In the genomic region with DNA sequence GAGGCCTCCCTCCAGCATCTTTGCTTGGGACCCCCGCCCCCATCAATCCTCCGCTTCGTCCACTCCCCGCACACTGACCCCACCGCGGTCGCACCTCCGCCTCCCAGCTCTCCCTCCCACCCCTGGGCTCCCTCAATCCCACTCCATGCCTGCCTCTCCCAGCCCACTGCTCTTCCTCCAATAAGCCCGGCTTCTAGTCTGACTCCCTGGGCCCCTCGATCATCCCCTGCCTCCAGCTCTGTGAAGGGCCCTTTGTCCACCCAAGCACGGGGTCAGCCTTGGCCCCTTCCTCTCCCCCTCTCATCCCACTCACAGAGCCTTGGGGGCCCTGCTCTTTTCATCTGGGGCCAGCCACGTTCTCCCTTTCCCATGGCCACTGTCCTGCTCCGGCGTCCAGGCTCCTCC, we compare ENCODE assay signal across 9 cellular contexts. TPM values are rescaled to one million over a fixed set of nuclear protein-coding genes. Genes with fewer than 3 reads are reported as not detected.
A peak's percentile ranks its signal among the peaks of the same experiment; 100 is the strongest.
DNase-seq lines count a peak whose midpoint lies in the region; ATAC-seq and TF ChIP-seq lines count a peak whose summit lies in the region.
"Had no signal": no experiment of that assay in that cellular context is flagged by ENCODE, and none has a peak within 500 bp of the region (broad histone marks: within the 10 kb centered on the region; RNA-seq: fewer than 3 reads in every experiment).

No MANE protein-coding gene starts in this region.

- in situ Hi-C loops in ACHN (cut with HindIII; ENCODE audit: low pct_ligation_motif_present, low pct_unique_long_range_greater_than_20kb, low sequenced_read_pairs), result no loop called here

- POLR2A ChIA-PET in CD4-positive, alpha-beta T cell (lab: Charles Lee), result interaction anchor here (2.2 kb wide), 1 partner anchor 57 kb away, joined by 8 read pairs; a partner anchor contains a TSS

- H2AFZ ChIP-seq in parathyroid adenoma, result peak overlapping the region; percentile 74

- no peak for TF ChIP-seq POLR2A in Peyer's patch (IDR thresholded peaks at IDR 0.05)
- TF ChIP-seq POLR2A in esophagus squamous epithelium (IDR thresholded peaks at IDR 0.05), result no peak

- no peak overlapping the region for H3K27ac Mint-ChIP-seq in CD4-positive, alpha-beta T cell

- H3K4me2 ChIP-seq in parathyroid adenoma (ENCODE audit: low read length), result peak overlapping the region; percentile 98

- WGBS in esophagus squamous epithelium, 2 donors, result 67 to 69% methylated on average over 12 to 14 of the region's 14 CpGs

- H3K27me3 Mint-ChIP-seq in CD4-positive, alpha-beta T cell, result peaks cover 26% of the 10 kb centered on the region

- H3K4me1 ChIP-seq in Peyer's patch, result peaks cover 9 to 42% (median 27%) of the 10 kb centered on the region in 4 donors
- peaks cover 28 to 54% (median 38%) of the 10 kb centered on the region in 3 donors for H3K4me1 ChIP-seq in esophagus squamous epithelium
- no peaks in the 10 kb centered on the region for H3K4me1 ChIP-seq in parathyroid adenoma

- CTCF ChIA-PET in CD4-positive, alpha-beta T cell (lab: Charles Lee), result no interaction called here

- peaks cover 44% of the 10 kb centered on the region for H3K27me3 ChIP-seq in CD4-positive, alpha-beta T cell (ENCODE audit: control insufficient read depth, insufficient read depth, low read length)
- H3K27me3 ChIP-seq in Peyer's patch (peaks cover 0 to 16% of the 10 kb centered on the region in 2 donors), esophagus squamous epithelium (peaks cover 0 to 49% (median 0%) of the 10 kb centered on the region in 4 donors), parathyroid adenoma (ENCODE audit: control insufficient read depth, insufficient read depth, low read length) (no peaks in the 10 kb centered on the region)

- no peaks in the 10 kb centered on the region for H3K9me3 Mint-ChIP-seq in CD4-positive, alpha-beta T cell

- H3K36me3 ChIP-seq in Peyer's patch (no peaks in the 10 kb centered on the region), esophagus squamous epithelium (no peaks in the 10 kb centered on the region), parathyroid adenoma (ENCODE audit: control insufficient read depth, insufficient read depth, low read length) (no peaks in the 10 kb centered on the region)

- H3K4me1 Mint-ChIP-seq in CD4-positive, alpha-beta T cell (ENCODE audit: low read depth), result peaks cover 8% of the 10 kb centered on the region

- no peaks in the 10 kb centered on the region for H3K79me2 ChIP-seq in parathyroid adenoma

- ATAC-seq in CD4-positive, alpha-beta T cell (ENCODE audit: poor library complexity), result no peak

- H3K36me3 Mint-ChIP-seq in CD4-positive, alpha-beta T cell (ENCODE audit: low read depth), result no peaks in the 10 kb centered on the region

- peak overlapping the region; percentile 45 to 67 (median 64) for H3K4me3 ChIP-seq in Peyer's patch
- peak overlapping the region; percentile 28 to 82 (median 66) for H3K4me3 ChIP-seq in esophagus squamous epithelium
- peak overlapping the region; percentile 81 for H3K4me3 ChIP-seq in parathyroid adenoma (ENCODE audit: low read depth, low read length)

- H3K27ac ChIP-seq in CD4-positive, alpha-beta T cell (ENCODE audit: low read depth, low read length), result no peak overlapping the region
- H3K27ac ChIP-seq in Peyer's patch (peak overlapping the region; percentile 68 to 94 (median 78)), esophagus squamous epithelium (peak overlapping the region; percentile 79 to 97 (median 90)), parathyroid adenoma (peak overlapping the region; percentile 95)

- peak overlapping the region; percentile 78 for H3K4me3 Mint-ChIP-seq in CD4-positive, alpha-beta T cell

- no peaks in the 10 kb centered on the region for H3K9me3 ChIP-seq in CD4-positive, alpha-beta T cell (ENCODE audit: control insufficient read depth, low read length)
- H3K9me3 ChIP-seq in Peyer's patch (no peaks in the 10 kb centered on the region), esophagus squamous epithelium (no peaks in the 10 kb centered on the region), parathyroid adenoma (ENCODE audit: control insufficient read depth, low read length) (no peaks in the 10 kb centered on the region)

- H3K9ac ChIP-seq in parathyroid adenoma, result peak overlapping the region; percentile 35

- intact Hi-C loops in CD4-positive, alpha-beta T cell (cut with DNase I, micrococcal nuclease), result loop anchor here (10.0 kb wide), 2 partner anchors 50 to 80 kb away; no protein-coding TSS in a partner anchor
- intact Hi-C loops in esophagus squamous epithelium (cut with DNase I), result loop anchor here (10.0 kb wide), 1 partner anchor 60 kb away; a partner anchor contains a TSS

- DNase-seq in CD4-positive, alpha-beta T cell, result no peak
- DNase-seq in Peyer's patch (no peak), esophagus squamous epithelium (lab: John Stamatoyannopoulos, UW) (no peak), NCI-H345 treated with DMSO at 0.1 percent for 48 hours (lab: John Stamatoyannopoulos, UW; ENCODE audit: unreplicated experiment) (no peak), NCI-H1105 treated with DMSO at 0.1 percent for 48 hours (lab: John Stamatoyannopoulos, UW) (no peak), CD1c-positive myeloid dendritic cell (ENCODE audit: extremely low spot score) (no peak), ACHN (no peak)
- DNase-seq: stimulated activated CD4-positive, alpha-beta T cell treated with anti-CD3 and anti-CD28 coated beads, Interleukin-1b, Interleukin-23, amount 100 ng/mL, for 48 hours had no signal

- TF ChIP-seq CTCF in CD4-positive, alpha-beta T cell (IDR thresholded peaks at IDR 0.05), result no peak
- TF ChIP-seq CTCF in Peyer's patch (IDR thresholded peaks at IDR 0.05), result no peak
- TF ChIP-seq CTCF in esophagus squamous epithelium (IDR thresholded peaks at IDR 0.05), result no peak
- TF ChIP-seq CTCF in parathyroid adenoma (IDR thresholded peaks at IDR 0.05), result no peak

RNA-seq across cellular contexts. Expression of a gene that starts 1.5 kb away (rescaled TPM):
- total RNA-seq in CD4-positive, alpha-beta T cell, result not detected
- total RNA-seq in Peyer's patch, result 1 to 10 TPM; 2.0 to 2.8 (median 2.3) TPM
- 1 to 10 TPM in 3 of 4 donors, under 1 TPM in 1; 0.91 to 5.3 (median 3.4) TPM for total RNA-seq in esophagus squamous epithelium

RNA-seq across cellular contexts. Expression of a gene that starts 56.5 kb away (rescaled TPM):
- total RNA-seq in CD4-positive, alpha-beta T cell, result 10 to 100 TPM; 89.2 to 93.4 TPM
- total RNA-seq in Peyer's patch (100 to 1,000 TPM in 1 of 4 donors, 10 to 100 TPM in 3; 62.7 to 153 (median 88.8) TPM), esophagus squamous epithelium (10 to 100 TPM; 41.4 to 82.6 (median 56.4) TPM)
